Comparison of ENCODE assay signal across 15 cellular contexts in the genomic region with DNA sequence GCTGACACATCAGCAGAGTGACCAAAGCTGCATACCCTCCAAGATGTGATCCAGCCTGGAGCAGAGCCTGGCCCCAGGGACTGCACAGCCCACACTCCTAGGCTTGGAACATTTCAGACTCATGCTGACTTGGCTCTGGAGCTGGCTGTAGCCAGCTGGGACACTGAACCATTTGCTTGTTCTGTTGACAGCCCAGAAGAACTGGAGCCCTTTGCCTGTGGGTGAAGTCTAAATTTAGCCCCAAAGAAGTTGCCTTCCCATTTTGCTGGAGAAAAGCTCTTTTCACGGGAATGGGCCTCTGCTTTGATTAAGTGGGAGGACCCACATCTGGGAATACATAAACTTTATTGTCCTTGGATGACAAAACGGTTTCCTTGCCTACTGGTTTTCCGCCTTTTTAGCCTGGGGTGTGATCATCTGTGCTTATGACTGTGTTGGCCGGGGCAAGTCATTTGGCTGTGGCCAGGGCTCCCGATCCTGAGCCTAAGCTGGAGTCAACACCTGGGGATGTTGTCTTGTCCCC.
DNase-seq lines count a peak whose midpoint lies in the region; ATAC-seq and TF ChIP-seq lines count a peak whose summit lies in the region.
"Had no signal": no experiment of that assay in that cellular context is flagged by ENCODE, and none has a peak within 500 bp of the region (broad histone marks: within the 10 kb centered on the region; RNA-seq: fewer than 3 reads in every experiment).

No MANE protein-coding gene starts in this region.

- H2AFZ ChIP-seq in Karpas-422 (ENCODE audit: low read length) = no peak overlapping the region

- H3K4me3 ChIP-seq in Karpas-422 (ENCODE audit: low read length) (no peak overlapping the region), foreskin fibroblast (ENCODE audit: low read depth in 1 of 2, low read length in 2 of 2) (no peak overlapping the region), mesendoderm (ENCODE audit: low read length) (no peak overlapping the region), skeletal muscle tissue (ENCODE audit: low read length in 3 of 3) (no peak overlapping the region), vagina (no peak overlapping the region), ovary (no peak overlapping the region)
- H3K4me3 ChIP-seq: suprapubic skin had no signal

- intact Hi-C loops in vagina (cut with DNase I) (no loop called here), ovary (cut with DNase I) (no loop called here)

- no peak overlapping the region for H3K23ac ChIP-seq in mesendoderm (ENCODE audit: low read length)

- no peak for TF ChIP-seq CTCF in foreskin fibroblast (IDR thresholded peaks at IDR 0.05; ENCODE audit: low read depth, low read length)
- no peak for TF ChIP-seq CTCF in vagina (IDR thresholded peaks at IDR 0.05)
- TF ChIP-seq CTCF in ovary (IDR thresholded peaks at IDR 0.05) = no peak

- no peak overlapping the region for H4K5ac ChIP-seq in mesendoderm (ENCODE audit: low read length)

- H3K56ac ChIP-seq in mesendoderm (ENCODE audit: low read length) = peak overlapping the region; percentile 29

- no peak overlapping the region for H4K8ac ChIP-seq in mesendoderm (ENCODE audit: low read depth, low read length)

- H2AK5ac ChIP-seq in mesendoderm (ENCODE audit: low read length) = peak overlapping the region; percentile 78

- no CpG with 5 or more reads among the region's 5 CpGs for WGBS in mesendoderm (ENCODE audit: extremely low coverage, insufficient coverage, low lambda C conversion rate)
- WGBS in ovary, 3 donors = 54 to 79% (median 76%) methylated on average over 5 of the region's 5 CpGs

- H3K79me2 ChIP-seq in Karpas-422 (ENCODE audit: low read length) (no peaks in the 10 kb centered on the region), mesendoderm (ENCODE audit: control insufficient read depth, insufficient read depth, low read length) (no peaks in the 10 kb centered on the region)

- peak overlapping the region; percentile 52 for H3K18ac ChIP-seq in mesendoderm (ENCODE audit: low read length)

- H3K4me1 ChIP-seq in Karpas-422 (ENCODE audit: low read length) = no peaks in the 10 kb centered on the region
- H3K4me1 ChIP-seq in mesendoderm (ENCODE audit: control insufficient read depth, low read depth, low read length) = peaks cover 15% of the 10 kb centered on the region
- peaks cover 19 to 26% (median 24%) of the 10 kb centered on the region in 3 donors for H3K4me1 ChIP-seq in skeletal muscle tissue (ENCODE audit: control insufficient read depth in 3 of 3, insufficient read depth in 3 of 3, low read length in 3 of 3)
- peaks cover 14% of the 10 kb centered on the region for H3K4me1 ChIP-seq in vagina
- H3K4me1 ChIP-seq in ovary (ENCODE audit: insufficient read depth) = no peaks in the 10 kb centered on the region
- H3K4me1 ChIP-seq: suprapubic skin had no signal

- ATAC-seq in HG03354 (IDR thresholded peaks at IDR 0.05; ENCODE audit: poor library complexity, severe bottlenecking, unreplicated experiment) = no peak

- no peak overlapping the region for H2BK120ac ChIP-seq in mesendoderm (ENCODE audit: low read depth, low read length)

- H3K27ac ChIP-seq in Karpas-422 (ENCODE audit: low read length) (no peak overlapping the region), mesendoderm (ENCODE audit: low read depth, low read length) (no peak overlapping the region), skeletal muscle tissue (ENCODE audit: low read depth, low read length) (peak overlapping the region; percentile 65), vagina (no peak overlapping the region), ovary (no peak overlapping the region)
- H3K27ac ChIP-seq: suprapubic skin had no signal

- TF ChIP-seq POLR2A in vagina (IDR thresholded peaks at IDR 0.05) (no peak), ovary (IDR thresholded peaks at IDR 0.05) (no peak)

- H3K9me3 ChIP-seq in Karpas-422 (ENCODE audit: low read length) = no peaks in the 10 kb centered on the region
- no peaks in the 10 kb centered on the region for H3K9me3 ChIP-seq in skeletal muscle tissue (ENCODE audit: control insufficient read depth in 3 of 3, low read length in 3 of 3)
- H3K9me3 ChIP-seq in vagina = no peaks in the 10 kb centered on the region
- H3K9me3 ChIP-seq in ovary = no peaks in the 10 kb centered on the region
- H3K9me3 ChIP-seq: suprapubic skin had no signal

- no peaks in the 10 kb centered on the region for H3K79me1 ChIP-seq in mesendoderm (ENCODE audit: low read length)

- DNase-seq in Karpas-422 (peak; percentile 10), foreskin fibroblast (peak; percentile 46 to 72), mesendoderm (no peak), vagina (ENCODE audit: extremely low spot score in 2 of 2) (no peak), ovary (no peak), NCI-H510A (lab: John Stamatoyannopoulos, UW) (no peak)
- DNase-seq: activated CD4-positive, alpha-beta T cell treated with anti-CD3 and anti-CD28 coated beads, Interleukin-2, amount 10 ng/mL, durations not matched to agents 24 days and 14 days; DMS153; natural killer cell; NCI-H187; NCI-H526 treated with DMSO at 0.1 percent for 48 hours; stimulated activated CD4-positive, alpha-beta T cell treated with anti-CD3 and anti-CD28 coated beads, Interleukin-12 subunit alpha, Interleukin-12 subunit beta, amount 100 ng/mL, for 4 hours had no signal

- TF ChIP-seq EP300 in ovary (IDR thresholded peaks at IDR 0.05) = no peak

- H3K9me2 ChIP-seq in Karpas-422 (replicated peaks; ENCODE audit: insufficient read depth, low read length) = no peaks in the 10 kb centered on the region

- no peaks in the 10 kb centered on the region for H4K20me1 ChIP-seq in Karpas-422 (ENCODE audit: insufficient read depth, low read depth, low read length)

- no peaks in the 10 kb centered on the region for H3K36me3 ChIP-seq in Karpas-422 (ENCODE audit: insufficient read depth, low read length)
- H3K36me3 ChIP-seq in mesendoderm (ENCODE audit: control insufficient read depth, insufficient read depth, low read length) = no peaks in the 10 kb centered on the region
- no peaks in the 10 kb centered on the region for H3K36me3 ChIP-seq in skeletal muscle tissue (ENCODE audit: control insufficient read depth in 3 of 3, insufficient read depth in 3 of 3, low read length in 3 of 3)
- no peaks in the 10 kb centered on the region for H3K36me3 ChIP-seq in vagina
- H3K36me3 ChIP-seq in ovary = no peaks in the 10 kb centered on the region
- H3K36me3 ChIP-seq: suprapubic skin had no signal

- peak overlapping the region; percentile 20 for H3K4ac ChIP-seq in mesendoderm (ENCODE audit: low read depth, low read length)

- H3K9ac ChIP-seq in Karpas-422 (ENCODE audit: low read length) = no peak overlapping the region
- no peak overlapping the region for H3K9ac ChIP-seq in mesendoderm (ENCODE audit: low read length)
- H3K9ac ChIP-seq in skeletal muscle tissue (ENCODE audit: low read depth in 1 of 3, low read length in 3 of 3) = no peak overlapping the region

- no peaks in the 10 kb centered on the region for H3K27me3 ChIP-seq in Karpas-422 (ENCODE audit: low read length)
- H3K27me3 ChIP-seq in mesendoderm (ENCODE audit: insufficient read depth, low read length, poor library complexity) = no peaks in the 10 kb centered on the region
- H3K27me3 ChIP-seq in skeletal muscle tissue (ENCODE audit: control insufficient read depth in 3 of 3, insufficient read depth in 3 of 3, low read length in 3 of 3) = no peaks in the 10 kb centered on the region
- H3K27me3 ChIP-seq in vagina = no peaks in the 10 kb centered on the region
- H3K27me3 ChIP-seq in ovary = no peaks in the 10 kb centered on the region
- H3K27me3 ChIP-seq: suprapubic skin had no signal

- H2BK15ac ChIP-seq in mesendoderm (replicated peaks; ENCODE audit: low read depth) = no peak overlapping the region

- H2BK5ac ChIP-seq in mesendoderm (ENCODE audit: low read length) = peak overlapping the region; percentile 10

- no peak overlapping the region for H3K4me2 ChIP-seq in Karpas-422 (ENCODE audit: low read depth, low read length, poor library complexity, severe bottlenecking)
- H3K4me2 ChIP-seq in mesendoderm (ENCODE audit: low read length) = no peak overlapping the region

Comparison
In these comparisons a context has a peak if more than half of its experiments do, and no peak if none do; other contexts are left out.
1. DNase-seq: peak in Karpas-422 (single experiment) and foreskin fibroblast (2 of 2); none in mesendoderm (single experiment), vagina (0 of 2), ovary (0 of 5) and NCI-H510A (single experiment).